ENCODE assay signal across 8 cellular contexts in the genomic region with DNA sequence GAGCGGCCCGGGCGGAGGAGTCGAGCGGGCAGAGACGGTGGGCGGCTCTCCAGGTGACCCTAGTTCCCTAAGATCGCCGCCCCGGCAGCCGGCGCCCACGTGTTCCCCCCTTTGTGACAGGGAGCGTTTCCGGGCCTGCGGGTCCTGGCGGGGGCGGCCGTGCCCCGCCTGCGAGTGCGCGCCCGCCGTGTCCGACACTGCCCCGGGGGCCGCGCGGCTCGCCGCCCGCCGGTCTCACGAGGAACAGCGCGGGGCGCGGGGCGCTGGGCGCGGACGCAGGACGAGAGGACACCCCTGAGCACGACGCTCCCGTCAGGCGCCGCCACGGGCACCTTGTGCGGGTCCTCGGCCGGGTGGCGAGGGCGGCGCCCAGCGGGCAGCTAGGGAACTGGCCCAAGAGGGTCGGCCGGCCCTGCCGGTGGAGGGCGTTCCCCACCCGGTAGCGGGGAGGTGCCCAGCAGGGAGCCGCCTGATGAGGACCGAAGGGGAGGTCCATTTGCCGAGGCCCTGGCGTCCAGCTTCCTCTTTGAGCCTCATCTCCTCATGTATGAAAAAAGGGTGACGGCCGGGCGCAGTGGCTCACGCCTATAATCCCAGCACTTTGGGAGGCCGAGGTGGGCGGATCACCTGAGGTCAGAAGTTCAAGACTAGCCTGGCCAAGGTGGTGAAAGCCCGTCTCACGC. TPM values are rescaled to one million over a fixed set of nuclear protein-coding genes. Genes with fewer than 3 reads are reported as not detected.
DNase-seq lines count a peak whose midpoint lies in the region; ATAC-seq and TF ChIP-seq lines count a peak whose summit lies in the region.

A gene (minus strand): TSS at position 137 of the 683 bp plus-strand sequence. CDS start 535 bp downstream, outside the sequence.

- no peaks in the 10 kb centered on the region for H4K20me1 ChIP-seq in SU-DHL-6 (ENCODE audit: low read depth, low read length)

- peak within 1 kb of the TSS; percentile 94 for H3K9ac ChIP-seq in SU-DHL-6 (ENCODE audit: low read length)

- no peak for TF ChIP-seq EP300 in transverse colon (IDR thresholded peaks at IDR 0.05; ENCODE audit: low read depth)

- H3K4me1 Mint-ChIP-seq in activated naive CD8-positive, alpha-beta T cell treated with anti-CD3 and anti-CD28 coated beads, Interleukin-2, amount 10 ng/mL, durations not matched to agents 7 days and 5 days = peaks cover 35% of the 10 kb centered on the region

- H3F3A ChIP-seq in SU-DHL-6 (ENCODE audit: insufficient read depth) = peaks cover 50% of the 10 kb centered on the region

- H3K27me3 ChIP-seq in SU-DHL-6 (ENCODE audit: low read length) (no peaks in the 10 kb centered on the region), transverse colon (no peaks in the 10 kb centered on the region)

- H3K27ac Mint-ChIP-seq in activated naive CD8-positive, alpha-beta T cell treated with anti-CD3 and anti-CD28 coated beads, Interleukin-2, amount 10 ng/mL, durations not matched to agents 7 days and 5 days = peak within 1 kb of the TSS; percentile 97

- in situ Hi-C loops in transverse colon (cut with MboI; ENCODE audit: low pct_ligation_motif_present in 1 of 4, low pct_unique_long_range_greater_than_20kb in 1 of 4, low sequenced_read_pairs in 3 of 4) = no loop called here

- peak; percentile 44 for TF ChIP-seq POLR2A in transverse colon (IDR thresholded peaks at IDR 0.05)

- no peaks in the 10 kb centered on the region for H3K27me3 Mint-ChIP-seq in activated naive CD8-positive, alpha-beta T cell treated with anti-CD3 and anti-CD28 coated beads, Interleukin-2, amount 10 ng/mL, durations not matched to agents 7 days and 5 days

- DNase-seq in GM03348 (ENCODE audit: low spot score) (peak; percentile 98), HFF-Myc (ENCODE audit: extremely low read depth, low read depth) (peak; percentile 60), NCI-H1092 treated with DMSO at 0.1 percent for 48 hours (lab: John Stamatoyannopoulos, UW) (peak; percentile 71), Right ventricle myocardium superior (peak; percentile 96), pons (ENCODE audit: low spot score) (peak; percentile 84), transverse colon (peak; percentile 96)
- DNase-seq in activated naive CD8-positive, alpha-beta T cell treated with anti-CD3 and anti-CD28 coated beads, Interleukin-2, amount 10 ng/mL, durations not matched to agents 7 days and 5 days = peak; percentile 92

- peaks cover 36% of the 10 kb centered on the region for H3K79me2 ChIP-seq in SU-DHL-6 (ENCODE audit: insufficient read depth, low read length)

- H3K9me3 Mint-ChIP-seq in activated naive CD8-positive, alpha-beta T cell treated with anti-CD3 and anti-CD28 coated beads, Interleukin-2, amount 10 ng/mL, durations not matched to agents 7 days and 5 days = no peaks in the 10 kb centered on the region

- H3K9me2 ChIP-seq in SU-DHL-6 (replicated peaks; ENCODE audit: insufficient read depth, low read length) = no peaks in the 10 kb centered on the region

- ATAC-seq in activated naive CD8-positive, alpha-beta T cell treated with anti-CD3 and anti-CD28 coated beads, Interleukin-2, amount 10 ng/mL, durations not matched to agents 7 days and 5 days (ENCODE audit: low read depth) = peak; percentile 82
- ATAC-seq in Right ventricle myocardium superior (ENCODE audit: poor library complexity) = peak; percentile 96

- peak within 1 kb of the TSS; percentile 97 for H3K4me3 ChIP-seq in HFF-Myc (replicated peaks; ENCODE audit: low read depth, low read length)
- H3K4me3 ChIP-seq in SU-DHL-6 (ENCODE audit: insufficient read depth, low read length, poor library complexity, severe bottlenecking) = peak within 1 kb of the TSS; percentile 77
- peak within 1 kb of the TSS; percentile 70 to 99 (median 89) for H3K4me3 ChIP-seq in transverse colon

- no peaks in the 10 kb centered on the region for H3K9me3 ChIP-seq in SU-DHL-6 (ENCODE audit: insufficient read depth, low read length)
- H3K9me3 ChIP-seq in transverse colon = no peaks in the 10 kb centered on the region

- peak within 1 kb of the TSS; percentile 98 for H3K4me3 Mint-ChIP-seq in activated naive CD8-positive, alpha-beta T cell treated with anti-CD3 and anti-CD28 coated beads, Interleukin-2, amount 10 ng/mL, durations not matched to agents 7 days and 5 days

- intact Hi-C loops in Right ventricle myocardium superior (cut with DNase I) = no loop called here
- intact Hi-C loops in transverse colon (cut with DNase I; ENCODE audit: low total_unique reads) = no loop called here

- TF ChIP-seq CTCF in HFF-Myc (IDR thresholded peaks at IDR 0.05; ENCODE audit: low read depth, low read length, missing control alignments) = peak; percentile 72
- TF ChIP-seq CTCF in SU-DHL-6 (IDR thresholded peaks at IDR 0.05; ENCODE audit: insufficient read depth, low read length, poor library complexity, severe bottlenecking) = peak; percentile 81
- peak; percentile 67 to 94 (median 77) for TF ChIP-seq CTCF in transverse colon (IDR thresholded peaks at IDR 0.05)

- peak within 1 kb of the TSS; percentile 31 for H2AFZ ChIP-seq in SU-DHL-6 (ENCODE audit: low read depth, low read length, severe bottlenecking)

- H3K27ac ChIP-seq in SU-DHL-6 (ENCODE audit: low read depth, low read length) (peak within 1 kb of the TSS; percentile 66), transverse colon (peak within 1 kb of the TSS; percentile 93 to 97 (median 95))

- H3K36me3 ChIP-seq in SU-DHL-6 (ENCODE audit: low read length) = peaks cover 6% of the 10 kb centered on the region
- peaks cover 0 to 7% (median 3%) of the 10 kb centered on the region in 4 donors for H3K36me3 ChIP-seq in transverse colon

- peak within 1 kb of the TSS; percentile 83 for H3K4me2 ChIP-seq in SU-DHL-6 (ENCODE audit: low read depth, low read length, poor library complexity, severe bottlenecking)

- POLR2A ChIA-PET in activated naive CD8-positive, alpha-beta T cell treated with anti-CD3 and anti-CD28 coated beads, Interleukin-2, amount 10 ng/mL, durations not matched to agents 7 days and 5 days (lab: Charles Lee) = interaction anchor here (0.6 to 6.1 kb wide), 17 partner anchors 11 to 131 kb away, joined by 3 to 66 read pairs (median 4); a partner anchor contains a TSS

- H3K4me1 ChIP-seq in transverse colon = peaks cover 12 to 19% (median 15%) of the 10 kb centered on the region in 4 donors

- H3K36me3 Mint-ChIP-seq in activated naive CD8-positive, alpha-beta T cell treated with anti-CD3 and anti-CD28 coated beads, Interleukin-2, amount 10 ng/mL, durations not matched to agents 7 days and 5 days = peaks cover 15% of the 10 kb centered on the region

- 1% methylated on average over 23 of the region's 75 CpGs; no CpG with 5 or more reads in 1 of the 2 donors for WGBS in transverse colon (ENCODE audit: low coverage in 1 of 2), 2 donors

RNA-seq across cellular contexts. Expression of the gene that starts here (rescaled TPM):
- total RNA-seq in activated naive CD8-positive, alpha-beta T cell treated with anti-CD3 and anti-CD28 coated beads, Interleukin-2, amount 10 ng/mL, durations not matched to agents 7 days and 5 days = 10 to 100 TPM; 68.2 to 75.3 TPM
- total RNA-seq in Right ventricle myocardium superior (22.1 TPM), transverse colon (10 to 100 TPM; 18.0 to 54.7 (median 31.1) TPM)

Comparison
In these comparisons a context has a peak if more than half of its experiments do, and no peak if none do; other contexts are left out.
1. Peak in every context shown above with its lines: DNase-seq, ATAC-seq, H3K4me3 ChIP-seq and H3K27ac ChIP-seq.